9 cellular contexts compared by ENCODE assay signal in the genomic region with DNA sequence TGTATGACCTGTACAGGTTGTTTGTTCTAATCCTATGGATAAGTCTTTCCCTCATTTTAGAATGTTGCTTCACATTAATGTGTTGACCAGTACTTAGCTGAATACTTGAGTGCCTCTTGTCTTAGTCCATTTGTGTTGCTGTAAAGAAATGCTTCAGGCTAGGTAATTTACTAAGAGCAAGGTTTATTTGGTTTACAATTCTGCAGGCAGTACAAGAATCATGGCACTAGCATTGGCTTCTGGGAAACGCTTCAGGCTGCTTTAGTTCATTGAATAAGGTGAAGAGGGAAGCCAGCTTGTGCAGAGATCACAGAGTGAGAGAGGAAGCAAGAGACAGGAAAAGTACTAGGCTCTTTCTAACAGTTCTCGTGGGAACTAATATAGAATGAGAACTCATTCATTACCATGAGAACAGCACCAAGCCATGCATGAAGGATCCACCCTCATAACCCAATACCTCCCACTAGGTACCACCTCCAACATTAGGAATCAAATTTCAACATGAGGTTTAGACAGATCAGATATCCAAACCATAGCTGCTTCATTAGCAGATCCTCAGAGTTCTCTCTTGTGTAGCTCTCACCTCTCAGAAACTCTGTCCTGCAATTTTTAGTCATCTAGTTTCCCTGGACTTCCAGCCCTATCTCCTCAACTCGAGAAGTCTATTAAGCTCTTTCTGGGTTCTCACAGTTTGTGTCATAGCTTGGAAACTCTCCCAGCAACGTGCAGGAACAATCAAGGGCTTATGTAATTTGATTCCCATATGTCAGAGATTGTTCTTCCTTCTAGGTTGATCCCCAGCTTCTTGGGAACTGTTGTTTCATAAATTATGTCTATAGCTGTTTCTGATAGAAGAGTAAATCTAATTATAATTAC.
DNase-seq lines count a peak whose midpoint lies in the region; ATAC-seq lines count a peak whose summit lies in the region.
"Had no signal": no experiment of that assay in that cellular context is flagged by ENCODE, and none has a peak within 500 bp of the region (broad histone marks: within the 10 kb centered on the region; RNA-seq: fewer than 3 reads in every experiment).

No MANE protein-coding gene starts in this region.

- no peaks in the 10 kb centered on the region; the same call in 1 of the 2 replicates for H3K36me3 ChIP-seq in HAP-1 (replicated peaks)
- H3K36me3 ChIP-seq in effector memory CD4-positive, alpha-beta T cell (ENCODE audit: control insufficient read depth, insufficient read depth, low read length) = no peaks in the 10 kb centered on the region
- H3K36me3 ChIP-seq in aorta (ENCODE audit: control insufficient read depth in 1 of 2, insufficient read depth in 2 of 2, low read length in 1 of 2) = no peaks in the 10 kb centered on the region

- DNase-seq in A172 (ENCODE audit: low spot score) (peak; percentile 68), HAP-1 (ENCODE audit: low spot score in 2 of 2) (peak; percentile 25 to 50), NCI-H524 treated with DMSO at 0.1 percent for 48 hours (lab: John Stamatoyannopoulos, UW) (peak; percentile 14), fibroblast of peridontal ligament (ENCODE audit: extremely low read depth) (peak; percentile 89), aorta (no peak)
- DNase-seq in effector memory CD4-positive, alpha-beta T cell = no peak
- DNase-seq: CD4-positive, CD25-positive, alpha-beta regulatory T cell had no signal

- ATAC-seq in GM21360 (IDR thresholded peaks at IDR 0.05; ENCODE audit: unreplicated experiment) = no peak
- no peak for ATAC-seq in GM18861 (IDR thresholded peaks at IDR 0.05; ENCODE audit: unreplicated experiment)
- no peak for ATAC-seq in aorta (ENCODE audit: low FRiP score)

- H3K4me3 ChIP-seq in HAP-1 (no peak overlapping the region), aorta (ENCODE audit: low read length in 2 of 2) (no peak overlapping the region)
- H3K4me3 ChIP-seq in effector memory CD4-positive, alpha-beta T cell (ENCODE audit: insufficient read depth, low read depth, low read length, poor library complexity, severe bottlenecking) = no peak overlapping the region

- intact Hi-C loops in aorta (cut with DNase I) = no loop called here

- H3K27ac ChIP-seq in effector memory CD4-positive, alpha-beta T cell (ENCODE audit: insufficient read depth, low read length, poor library complexity, severe bottlenecking) = no peak overlapping the region
- no peak overlapping the region for H3K27ac ChIP-seq in aorta (ENCODE audit: low read depth in 1 of 2, low read length in 2 of 2)

- no peaks in the 10 kb centered on the region for H3K9me3 ChIP-seq in HAP-1
- no peaks in the 10 kb centered on the region for H3K9me3 ChIP-seq in effector memory CD4-positive, alpha-beta T cell (ENCODE audit: control insufficient read depth, low read length)
- H3K9me3 ChIP-seq in aorta (ENCODE audit: control insufficient read depth, low read length) = no peaks in the 10 kb centered on the region

- in situ Hi-C loops in HAP-1 (cut with MboI; ENCODE audit: low sequenced_read_pairs) = no loop called here

- WGBS in aorta, 2 donors = 37 to 38% methylated on average over 4 of the region's 4 CpGs

- H3K4me1 ChIP-seq in HAP-1 (peaks cover 3% of the 10 kb centered on the region; the same call in 1 of the 2 replicates), aorta (ENCODE audit: control insufficient read depth in 1 of 2, insufficient read depth in 2 of 2, low read length in 2 of 2) (no peaks in the 10 kb centered on the region)
- no peaks in the 10 kb centered on the region for H3K4me1 ChIP-seq in effector memory CD4-positive, alpha-beta T cell (ENCODE audit: control insufficient read depth, insufficient read depth, low read length, poor library complexity, severe bottlenecking)

- H3K27me3 ChIP-seq in HAP-1 (ENCODE audit: low read depth) (no peaks in the 10 kb centered on the region), aorta (ENCODE audit: control insufficient read depth in 1 of 2, insufficient read depth in 2 of 2, low read length in 1 of 2) (no peaks in the 10 kb centered on the region)
- no peaks in the 10 kb centered on the region for H3K27me3 ChIP-seq in effector memory CD4-positive, alpha-beta T cell (replicated peaks; ENCODE audit: control insufficient read depth, insufficient read depth, low read length, poor library complexity, severe bottlenecking)

Comparison
In these comparisons a context has a peak if more than half of its experiments do, and no peak if none do; other contexts are left out.
1. DNase-seq: peak in A172 (single experiment), HAP-1 (2 of 2), NCI-H524 treated with DMSO at 0.1 percent for 48 hours (single experiment) and fibroblast of peridontal ligament (single experiment); none in effector memory CD4-positive, alpha-beta T cell (0 of 3) and aorta (0 of 2).